In the genomic region with DNA sequence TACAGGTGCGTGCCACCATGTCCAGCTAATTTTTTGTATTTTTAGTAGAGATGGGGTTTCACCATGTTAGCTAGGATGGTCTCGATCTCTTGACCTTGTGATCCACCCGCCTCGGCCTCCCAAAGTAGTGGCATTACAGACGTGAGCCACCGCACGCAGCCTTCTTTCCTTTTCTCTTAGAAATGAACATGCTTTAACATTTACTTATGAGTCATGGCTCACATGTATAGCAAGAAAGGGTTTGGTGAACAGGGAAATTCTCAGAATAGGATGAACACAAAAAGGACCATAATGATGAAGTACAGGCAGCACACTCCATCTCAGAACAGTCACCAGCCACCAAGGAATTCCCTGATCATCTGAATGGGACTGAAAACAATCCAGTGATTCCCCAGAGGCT, we compare ENCODE assay signal across 21 cellular contexts. TPM values are rescaled to one million over a fixed set of nuclear protein-coding genes. Genes with fewer than 3 reads are reported as not detected.
DNase-seq lines count a peak whose midpoint lies in the region; FAIRE-seq and TF ChIP-seq lines count a peak whose summit lies in the region.
"Had no signal": no experiment of that assay in that cellular context is flagged by ENCODE, and none has a peak within 500 bp of the region (broad histone marks: within the 10 kb centered on the region; RNA-seq: fewer than 3 reads in every experiment).

No MANE protein-coding gene starts in this region.

- H3K9me3 Mint-ChIP-seq in activated CD4-positive, alpha-beta T cell treated with anti-CD3 and anti-CD28 coated beads, Interleukin-2, amount 10 ng/mL, durations not matched to agents 7 days and 5 days: no peaks in the 10 kb centered on the region
- no peaks in the 10 kb centered on the region for H3K9me3 Mint-ChIP-seq in T-helper 1 cell treated with Interleukin-12 subunit alpha and Interleukin-12 subunit beta and Interleukin-4 antibody, amounts not matched to agents 30 μg/mL and 1 μg/mL, for 36 hours

- H3K27ac Mint-ChIP-seq in activated CD4-positive, alpha-beta T cell treated with anti-CD3 and anti-CD28 coated beads, Interleukin-2, amount 10 ng/mL, durations not matched to agents 7 days and 5 days: no peak overlapping the region
- H3K27ac Mint-ChIP-seq in T-helper 1 cell treated with Interleukin-12 subunit alpha and Interleukin-12 subunit beta and Interleukin-4 antibody, amounts not matched to agents 30 μg/mL and 1 μg/mL, for 36 hours: peak overlapping the region; percentile 75

- H3K4me3 ChIP-seq in GM12865 (ENCODE audit: low read depth, low read length) (no peak overlapping the region), bronchial epithelial cell (ENCODE audit: low read depth, low read length) (no peak overlapping the region)
- H3K4me3 ChIP-seq: A549 had no signal

- DNase-seq in activated CD4-positive, alpha-beta T cell treated with anti-CD3 and anti-CD28 coated beads, Interleukin-2, amount 50 U/mL, for 48 hours: peak; percentile 38 to 52
- no peak for DNase-seq in activated CD4-positive, alpha-beta T cell treated with anti-CD3 and anti-CD28 coated beads, Interleukin-2, amount 10 ng/mL, durations not matched to agents 7 days and 5 days
- DNase-seq in GM12865 (ENCODE audit: low read depth): peak; percentile 7
- peak; percentile 10 for DNase-seq in bronchial epithelial cell (ENCODE audit: low read depth)
- no peak for DNase-seq in NCI-H2227 treated with DMSO at 0.1 percent for 48 hours (lab: John Stamatoyannopoulos, UW)
- no peak for DNase-seq in NCI-H446 treated with DMSO at 0.1 percent for 48 hours (lab: John Stamatoyannopoulos, UW)
- DNase-seq: BE2C, DMS53, GDM1, Kasumi-1, NCI-H1694, NCI-H2081, NCI-H2171, NCI-H526, OCI-M1 had no signal

- no peaks in the 10 kb centered on the region for H3K36me3 Mint-ChIP-seq in activated CD4-positive, alpha-beta T cell treated with anti-CD3 and anti-CD28 coated beads, Interleukin-2, amount 10 ng/mL, durations not matched to agents 7 days and 5 days (ENCODE audit: low read depth)
- H3K36me3 Mint-ChIP-seq in T-helper 1 cell treated with Interleukin-12 subunit alpha and Interleukin-12 subunit beta and Interleukin-4 antibody, amounts not matched to agents 30 μg/mL and 1 μg/mL, for 36 hours (ENCODE audit: low read depth): peaks cover 2% of the 10 kb centered on the region

- no peak for FAIRE-seq in bronchial epithelial cell (lab: Jason Lieb, UNC)
- FAIRE-seq: A549, D721Med, GM19239, H54, RCC 7860 had no signal

- POLR2A ChIA-PET in activated CD4-positive, alpha-beta T cell treated with anti-CD3 and anti-CD28 coated beads, Interleukin-2, amount 10 ng/mL, durations not matched to agents 7 days and 5 days (lab: Charles Lee): no interaction called here

- no peaks in the 10 kb centered on the region for H3K4me1 Mint-ChIP-seq in activated CD4-positive, alpha-beta T cell treated with anti-CD3 and anti-CD28 coated beads, Interleukin-2, amount 10 ng/mL, durations not matched to agents 7 days and 5 days
- H3K4me1 Mint-ChIP-seq in T-helper 1 cell treated with Interleukin-12 subunit alpha and Interleukin-12 subunit beta and Interleukin-4 antibody, amounts not matched to agents 30 μg/mL and 1 μg/mL, for 36 hours (ENCODE audit: low read depth): peaks cover 11% of the 10 kb centered on the region

- CTCF ChIA-PET in activated CD4-positive, alpha-beta T cell treated with anti-CD3 and anti-CD28 coated beads, Interleukin-2, amount 10 ng/mL, durations not matched to agents 7 days and 5 days (lab: Charles Lee): no interaction called here

- no peaks in the 10 kb centered on the region for H3K36me3 ChIP-seq in bronchial epithelial cell (ENCODE audit: control insufficient read depth, insufficient read depth, low read length)
- H3K36me3 ChIP-seq: BE2C had no signal

- no peak for TF ChIP-seq CTCF in GM12865 (IDR thresholded peaks at IDR 0.05; ENCODE audit: insufficient read depth, low read depth, low read length, missing control alignments)
- TF ChIP-seq CTCF in bronchial epithelial cell (IDR thresholded peaks at IDR 0.05; ENCODE audit: insufficient read depth, low read length, severe bottlenecking): no peak

- H3K27me3 ChIP-seq in bronchial epithelial cell (ENCODE audit: control insufficient read depth, insufficient read depth, low read length): no peaks in the 10 kb centered on the region
- H3K27me3 ChIP-seq: BE2C had no signal

- no peak overlapping the region for H3K4me3 Mint-ChIP-seq in activated CD4-positive, alpha-beta T cell treated with anti-CD3 and anti-CD28 coated beads, Interleukin-2, amount 10 ng/mL, durations not matched to agents 7 days and 5 days
- H3K4me3 Mint-ChIP-seq in T-helper 1 cell treated with Interleukin-12 subunit alpha and Interleukin-12 subunit beta and Interleukin-4 antibody, amounts not matched to agents 30 μg/mL and 1 μg/mL, for 36 hours: no peak overlapping the region

- no peaks in the 10 kb centered on the region for H3K27me3 Mint-ChIP-seq in activated CD4-positive, alpha-beta T cell treated with anti-CD3 and anti-CD28 coated beads, Interleukin-2, amount 10 ng/mL, durations not matched to agents 7 days and 5 days
- no peaks in the 10 kb centered on the region for H3K27me3 Mint-ChIP-seq in T-helper 1 cell treated with Interleukin-12 subunit alpha and Interleukin-12 subunit beta and Interleukin-4 antibody, amounts not matched to agents 30 μg/mL and 1 μg/mL, for 36 hours (ENCODE audit: low read depth)

RNA-seq across cellular contexts. Expression of gene VAMP4, which starts 9.3 kb away (rescaled TPM):
- 10 to 100 TPM; 14.7 to 16.1 TPM for total RNA-seq in activated CD4-positive, alpha-beta T cell treated with anti-CD3 and anti-CD28 coated beads, Interleukin-2, amount 10 ng/mL, durations not matched to agents 7 days and 5 days
- 5.0 and 5.8 TPM in 2 replicates for total RNA-seq in bronchial epithelial cell

RNA-seq across cellular contexts. Expression of gene METTL13, which starts 30.3 kb away (rescaled TPM):
- total RNA-seq in activated CD4-positive, alpha-beta T cell treated with anti-CD3 and anti-CD28 coated beads, Interleukin-2, amount 10 ng/mL, durations not matched to agents 7 days and 5 days: 10 to 100 TPM; 40.0 to 40.5 TPM
- total RNA-seq in bronchial epithelial cell: 28.3 and 30.8 TPM in 2 replicates

Comparison
In these comparisons a context has a peak if more than half of its experiments do, and no peak if none do; other contexts are left out.
1. DNase-seq: peak in activated CD4-positive, alpha-beta T cell treated with anti-CD3 and anti-CD28 coated beads, Interleukin-2, amount 50 U/mL, for 48 hours (2 of 2), GM12865 (single experiment) and bronchial epithelial cell (single experiment); none in activated CD4-positive, alpha-beta T cell treated with anti-CD3 and anti-CD28 coated beads, Interleukin-2, amount 10 ng/mL, durations not matched to agents 7 days and 5 days (single experiment), NCI-H2227 treated with DMSO at 0.1 percent for 48 hours (single experiment) and NCI-H446 treated with DMSO at 0.1 percent for 48 hours (single experiment).